8 cellular contexts compared by ENCODE assay signal in the genomic region with DNA sequence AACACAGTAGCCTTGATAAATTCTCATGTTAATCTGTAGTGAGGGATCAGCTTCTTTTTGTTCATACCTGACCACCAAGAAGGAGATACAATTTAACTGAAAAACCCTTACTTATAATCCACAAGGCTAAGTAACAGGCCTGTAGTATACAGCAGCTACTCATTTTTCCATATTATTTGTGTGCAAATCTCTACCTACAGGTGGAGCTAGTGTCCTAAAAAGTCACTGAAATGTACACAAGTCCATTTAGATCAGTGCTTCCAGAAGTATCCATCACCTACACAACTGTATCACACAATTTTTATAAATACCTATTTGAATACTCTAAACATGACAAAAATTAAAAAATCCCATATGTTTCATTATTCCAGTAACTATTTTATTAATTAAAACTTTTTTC.
DNase-seq lines count a peak whose midpoint lies in the region; ATAC-seq and TF ChIP-seq lines count a peak whose summit lies in the region.

No MANE protein-coding gene starts in this region.

- intact Hi-C loops in activated CD4-positive, alpha-beta T cell treated with anti-CD3 and anti-CD28 coated beads for 36 hours (cut with DNase I, micrococcal nuclease) = loop anchor here (1.0 to 5.0 kb wide), 3 partner anchors 179 to 380 kb away; no protein-coding TSS in a partner anchor

- H3K27me3 Mint-ChIP-seq in activated CD4-positive, alpha-beta T cell treated with anti-CD3 and anti-CD28 coated beads for 36 hours = peaks cover 2% of the 10 kb centered on the region

- DNase-seq in AG09309 (ENCODE audit: low read depth) (peak; percentile 33), HCEC 1CT (peak; percentile 37), OCI-M1 (lab: John Stamatoyannopoulos, UW) (peak; percentile 48), foreskin keratinocyte (peak; percentile 9 to 49)
- no peak for DNase-seq in stimulated activated CD4-positive, alpha-beta T cell treated with anti-CD3 and anti-CD28 coated beads, Interleukin-1b, Interleukin-23, amount 100 ng/mL, for 48 hours
- DNase-seq in activated CD4-positive, alpha-beta T cell treated with anti-CD3 and anti-CD28 coated beads for 36 hours = no peak

- peaks cover 3% of the 10 kb centered on the region for H3K9me3 Mint-ChIP-seq in activated CD4-positive, alpha-beta T cell treated with anti-CD3 and anti-CD28 coated beads for 36 hours (ENCODE audit: low read depth)

- no peak overlapping the region for H3K4me3 Mint-ChIP-seq in activated CD4-positive, alpha-beta T cell treated with anti-CD3 and anti-CD28 coated beads for 36 hours

- H3K36me3 Mint-ChIP-seq in activated CD4-positive, alpha-beta T cell treated with anti-CD3 and anti-CD28 coated beads for 36 hours (ENCODE audit: low read depth) = no peaks in the 10 kb centered on the region

- H3K4me1 ChIP-seq in foreskin keratinocyte = no peaks in the 10 kb centered on the region

- peak; percentile 69 for ATAC-seq in foreskin keratinocyte
- no peak for ATAC-seq in GM21447 (IDR thresholded peaks at IDR 0.05; ENCODE audit: unreplicated experiment)
- ATAC-seq in GM18517 (IDR thresholded peaks at IDR 0.05; ENCODE audit: unreplicated experiment) = no peak
- no peak for ATAC-seq in activated CD4-positive, alpha-beta T cell treated with anti-CD3 and anti-CD28 coated beads for 36 hours

- no peak overlapping the region for H3K4me3 ChIP-seq in AG09309 (ENCODE audit: control insufficient read depth, low read depth, low read length)

- CTCF ChIA-PET in activated CD4-positive, alpha-beta T cell treated with anti-CD3 and anti-CD28 coated beads for 36 hours (lab: Charles Lee) = interaction anchor here (0.6 to 1.1 kb wide), 4 partner anchors 10 to 381 kb away, joined by 3 read pairs; no protein-coding TSS in a partner anchor

- TF ChIP-seq CTCF in AG09309 (IDR thresholded peaks at IDR 0.05; ENCODE audit: control insufficient read depth, insufficient read depth, low read depth, low read length, missing control alignments) = peak; percentile 58
- peak; percentile 80 for TF ChIP-seq CTCF in foreskin keratinocyte (conservative IDR thresholded peaks at IDR 0.05)

- H3K4me1 Mint-ChIP-seq in activated CD4-positive, alpha-beta T cell treated with anti-CD3 and anti-CD28 coated beads for 36 hours = no peaks in the 10 kb centered on the region

- peaks cover 6% of the 10 kb centered on the region for H3K27me3 ChIP-seq in foreskin keratinocyte

- no peak overlapping the region for H3K27ac Mint-ChIP-seq in activated CD4-positive, alpha-beta T cell treated with anti-CD3 and anti-CD28 coated beads for 36 hours

- POLR2A ChIA-PET in activated CD4-positive, alpha-beta T cell treated with anti-CD3 and anti-CD28 coated beads for 36 hours (lab: Charles Lee) = no interaction called here

- no peak overlapping the region for H3K27ac ChIP-seq in foreskin keratinocyte

Comparison
In these comparisons a context has a peak if more than half of its experiments do, and no peak if none do; other contexts are left out.
1. DNase-seq: peak in AG09309 (single experiment), HCEC 1CT (single experiment), OCI-M1 (single experiment) and foreskin keratinocyte (2 of 2); none in stimulated activated CD4-positive, alpha-beta T cell treated with anti-CD3 and anti-CD28 coated beads, Interleukin-1b, Interleukin-23, amount 100 ng/mL, for 48 hours (single experiment) and activated CD4-positive, alpha-beta T cell treated with anti-CD3 and anti-CD28 coated beads for 36 hours (single experiment).